In genomic region chr4:84767163-84767562, GRCh38 we compare ENCODE assay signal across 26 cellular contexts.
"Had no signal": no experiment of that assay in that cellular context is flagged by ENCODE, and none has a peak within 500 bp of the region (broad histone marks: within the 10 kb centered on the region; RNA-seq: fewer than 3 reads in every experiment).

No MANE protein-coding gene starts in this region.

- H3K27ac ChIP-seq: cardiac muscle cell, KMS-11, SK-N-MC, VCaP had no signal

- ATAC-seq: Right ventricle myocardium inferior, T-cell had no signal

- H3K27me3 Mint-ChIP-seq: brain, T-cell had no signal

- H3K4me2 ChIP-seq: KMS-11 had no signal

- H3K4me3 Mint-ChIP-seq: activated naive CD4-positive, alpha-beta T cell treated with anti-CD3 and anti-CD28 coated beads for 36 hours; activated naive CD8-positive, alpha-beta T cell; brain; T-cell had no signal

- H3K4me1 Mint-ChIP-seq: brain had no signal

- H3K36me3 Mint-ChIP-seq: activated naive CD8-positive, alpha-beta T cell; T-cell had no signal

- H3K27ac Mint-ChIP-seq: activated naive CD4-positive, alpha-beta T cell treated with anti-CD3 and anti-CD28 coated beads for 36 hours; activated naive CD8-positive, alpha-beta T cell; T-cell had no signal

- H3K9me3 ChIP-seq: MG63 had no signal

- H3K4me3 ChIP-seq: cardiac muscle cell, MG63, SK-N-MC had no signal

- H3K9ac ChIP-seq: KMS-11 had no signal

- FAIRE-seq: astrocyte had no signal

- H3K27me3 ChIP-seq: cardiac muscle cell, MG63 had no signal

- H3K9me3 Mint-ChIP-seq: activated naive CD4-positive, alpha-beta T cell treated with anti-CD3 and anti-CD28 coated beads for 36 hours; T-cell had no signal

- DNase-seq: activated CD4-positive, alpha-beta T cell treated with anti-CD3 and anti-CD28 coated beads, Interleukin-2, amount 50 U/mL, for 1 hour; activated CD4-positive, CD25-positive, alpha-beta regulatory T cell; activated gamma-delta T cell; activated naive CD4-positive, alpha-beta T cell treated with anti-CD3 and anti-CD28 coated beads for 36 hours; activated T-cell treated with anti-CD3 and anti-CD28 coated beads for 4 hours; amygdala; MG63; MV-4-11; NCI-H1092 treated with DMSO at 0.1 percent for 48 hours; NCI-H1417 treated with DMSO at 0.1 percent for 48 hours; NCI-H1694 treated with DMSO at 0.1 percent for 48 hours; NCI-H2029 treated with DMSO at 0.1 percent for 48 hours; NCI-H345; NCI-H510A; NCI-H526 treated with DMSO at 0.1 percent for 48 hours; NCI-H82; RPMI8226; T-cell had no signal
